13 cellular contexts compared by ENCODE assay signal in genomic region chr6:112218563-112218962, GRCh38. TPM values are rescaled to one million over a fixed set of nuclear protein-coding genes. Genes with fewer than 3 reads are reported as not detected.
A peak's percentile ranks its signal among the peaks of the same experiment; 100 is the strongest.
DNase-seq lines count a peak whose midpoint lies in the region; ATAC-seq and TF ChIP-seq lines count a peak whose summit lies in the region.
"Had no signal": no experiment of that assay in that cellular context is flagged by ENCODE, and none has a peak within 500 bp of the region (broad histone marks: within the 10 kb centered on the region; RNA-seq: fewer than 3 reads in every experiment).

No MANE protein-coding gene starts in this region.

- H3K4me1 ChIP-seq in esophagus (ENCODE audit: control insufficient read depth in 2 of 2, insufficient read depth in 2 of 2, low read length in 1 of 2) (no peaks in the 10 kb centered on the region), lower lobe of right lung (peaks cover 59% of the 10 kb centered on the region), vagina (peaks cover 64% of the 10 kb centered on the region)

- H3K9me3 ChIP-seq in esophagus (ENCODE audit: control insufficient read depth in 2 of 2, insufficient read depth in 1 of 2, low read depth in 1 of 2, low read length in 1 of 2), result no peaks in the 10 kb centered on the region
- H3K9me3 ChIP-seq in lower lobe of right lung, result no peaks in the 10 kb centered on the region
- H3K9me3 ChIP-seq in vagina, result no peaks in the 10 kb centered on the region

- intact Hi-C loops in Right ventricle myocardium inferior (cut with DNase I), result loop anchor here (1.0 kb wide), 1 partner anchor 36 kb away; the partner anchor contains the start of gene LAMA4
- intact Hi-C loops in cardiac septum (cut with DNase I), result loop anchor here (5.0 kb wide), 1 partner anchor 34 kb away; the partner anchor contains the start of gene LAMA4
- intact Hi-C loops in lower lobe of right lung (cut with DNase I), result no loop called here
- intact Hi-C loops in vagina (cut with DNase I), result no loop called here

- H3K9me3 Mint-ChIP-seq in activated T-cell treated with anti-CD3 and anti-CD28 coated beads, Interleukin-2, amount 50 U/mL, for 24 hours, result no peaks in the 10 kb centered on the region
- H3K9me3 Mint-ChIP-seq: H9; naive thymus-derived CD4-positive, alpha-beta T cell; type B pancreatic cell had no signal

- DNase-seq in Right ventricle myocardium inferior (ENCODE audit: missing footprints) (no peak), cardiac septum (ENCODE audit: low spot score) (no peak), lower lobe of right lung (no peak), vagina (ENCODE audit: extremely low spot score in 2 of 2) (no peak), NCI-H187 treated with DMSO at 0.1 percent for 48 hours (lab: John Stamatoyannopoulos, UW) (no peak)
- DNase-seq in stimulated activated CD4-positive, alpha-beta T cell treated with anti-CD3 and anti-CD28 coated beads, Interleukin-4, amount 100 ng/mL, for 1 hour, result no peak
- DNase-seq in activated T-cell treated with anti-CD3 and anti-CD28 coated beads, Interleukin-2, amount 50 U/mL, for 24 hours, result no peak
- DNase-seq: H9; KG1; naive thymus-derived CD4-positive, alpha-beta T cell had no signal

- TF ChIP-seq CTCF in lower lobe of right lung (IDR thresholded peaks at IDR 0.05) (no peak), vagina (IDR thresholded peaks at IDR 0.05) (no peak)

- peaks cover 17% of the 10 kb centered on the region for H3K27me3 Mint-ChIP-seq in activated T-cell treated with anti-CD3 and anti-CD28 coated beads, Interleukin-2, amount 50 U/mL, for 24 hours

- peak; percentile 79 for ATAC-seq in Right ventricle myocardium inferior
- peak; percentile 27 to 42 for ATAC-seq in lower lobe of right lung
- ATAC-seq: GM12878; naive thymus-derived CD4-positive, alpha-beta T cell had no signal

- H3K4me3 ChIP-seq in esophagus (ENCODE audit: low read depth in 1 of 2, low read length in 2 of 2) (no peak overlapping the region), lower lobe of right lung (no peak overlapping the region), vagina (no peak overlapping the region)
- H3K4me3 ChIP-seq: GM12878 had no signal

- no peaks in the 10 kb centered on the region for H3K4me1 Mint-ChIP-seq in activated T-cell treated with anti-CD3 and anti-CD28 coated beads, Interleukin-2, amount 50 U/mL, for 24 hours (ENCODE audit: low read depth)

- H3K27me3 ChIP-seq in esophagus (ENCODE audit: control insufficient read depth in 1 of 2, insufficient read depth in 2 of 2, low read length in 2 of 2) (no peaks in the 10 kb centered on the region), lower lobe of right lung (ENCODE audit: low read depth) (no peaks in the 10 kb centered on the region), vagina (no peaks in the 10 kb centered on the region)

- peak overlapping the region; percentile 4 to 52 for H3K27ac ChIP-seq in esophagus (ENCODE audit: low read depth in 2 of 2, low read length in 1 of 2)
- H3K27ac ChIP-seq in lower lobe of right lung, result peak overlapping the region; percentile 18
- peak overlapping the region; percentile 23 for H3K27ac ChIP-seq in vagina

- no peak overlapping the region for H3K4me3 Mint-ChIP-seq in activated T-cell treated with anti-CD3 and anti-CD28 coated beads, Interleukin-2, amount 50 U/mL, for 24 hours
- H3K4me3 Mint-ChIP-seq: H9; naive thymus-derived CD4-positive, alpha-beta T cell; type B pancreatic cell had no signal

- 31 to 51% methylated on average over 5 of the region's 5 CpGs for WGBS in esophagus, 2 donors

- TF ChIP-seq POLR2A in vagina (IDR thresholded peaks at IDR 0.05), result no peak

- no peaks in the 10 kb centered on the region for H3K36me3 Mint-ChIP-seq in activated T-cell treated with anti-CD3 and anti-CD28 coated beads, Interleukin-2, amount 50 U/mL, for 24 hours (ENCODE audit: low read depth)
- H3K36me3 Mint-ChIP-seq: naive thymus-derived CD4-positive, alpha-beta T cell; type B pancreatic cell had no signal

- no peak overlapping the region for H3K27ac Mint-ChIP-seq in activated T-cell treated with anti-CD3 and anti-CD28 coated beads, Interleukin-2, amount 50 U/mL, for 24 hours
- H3K27ac Mint-ChIP-seq: naive thymus-derived CD4-positive, alpha-beta T cell; type B pancreatic cell had no signal

- H3K36me3 ChIP-seq in esophagus (ENCODE audit: control insufficient read depth in 2 of 2, insufficient read depth in 2 of 2, low read length in 1 of 2), result no peaks in the 10 kb centered on the region
- H3K36me3 ChIP-seq in lower lobe of right lung, result no peaks in the 10 kb centered on the region
- H3K36me3 ChIP-seq in vagina, result peaks cover 0 to 7% of the 10 kb centered on the region in 2 donors

RNA-seq across cellular contexts. Expression of gene LAMA4, which starts 35.8 kb away (rescaled TPM):
- total RNA-seq in Right ventricle myocardium inferior (83.0 TPM), cardiac septum (93.9 TPM), lower lobe of right lung (91.2 TPM), vagina (56.5 TPM)
- 10 to 100 TPM; 10.9 to 13.6 TPM for polyA plus RNA-seq in esophagus
- total RNA-seq: naive thymus-derived CD4-positive, alpha-beta T cell had no signal
- polyA plus RNA-seq: naive thymus-derived CD4-positive, alpha-beta T cell had no signal

Comparison
In these comparisons a context has a peak if more than half of its experiments do, and no peak if none do; other contexts are left out.
1. intact Hi-C loops: an anchor here in Right ventricle myocardium inferior (1.0 kb wide) and cardiac septum (5.0 kb wide); none called in lower lobe of right lung and vagina.